ENCODE assay signal across 14 cellular contexts in genomic region chr5:132358760-132359159, GRCh38. TPM values are rescaled to one million over a fixed set of nuclear protein-coding genes. Genes with fewer than 3 reads are reported as not detected.
A peak's percentile ranks its signal among the peaks of the same experiment; 100 is the strongest.
DNase-seq lines count a peak whose midpoint lies in the region; ATAC-seq, FAIRE-seq and TF ChIP-seq lines count a peak whose summit lies in the region.
"Had no signal": no experiment of that assay in that cellular context is flagged by ENCODE, and none has a peak within 500 bp of the region (broad histone marks: within the 10 kb centered on the region; RNA-seq: fewer than 3 reads in every experiment).

No MANE protein-coding gene starts in this region.

- FAIRE-seq in GM12891 (lab: Jason Lieb, UNC), result peak; percentile 26
- no peak for FAIRE-seq in small intestine (lab: Jason Lieb, UNC)
- FAIRE-seq: A204.1 had no signal

- H3K4me3 ChIP-seq in left ventricle myocardium inferior (no peak overlapping the region), hepatocyte (no peak overlapping the region), small intestine (ENCODE audit: low read depth in 1 of 2, low read length in 2 of 2) (no peak overlapping the region), suprapubic skin (no peak overlapping the region)
- H3K4me3 ChIP-seq: BLaER1 treated with 17β-estradiol and CSF1 and Interleukin-3, amounts not matched to agents 10 nM and 100 nM had no signal

- H3K27me3 ChIP-seq in left ventricle myocardium inferior (ENCODE audit: low read depth) (no peaks in the 10 kb centered on the region), hepatocyte (no peaks in the 10 kb centered on the region), small intestine (ENCODE audit: control insufficient read depth in 2 of 2, insufficient read depth in 2 of 2, low read length in 2 of 2) (no peaks in the 10 kb centered on the region), suprapubic skin (no peaks in the 10 kb centered on the region)
- H3K27me3 ChIP-seq: BLaER1 treated with 17β-estradiol and CSF1 and Interleukin-3, amounts not matched to agents 10 nM and 100 nM had no signal

- H3K36me3 ChIP-seq in left ventricle myocardium inferior (no peaks in the 10 kb centered on the region), hepatocyte (replicated peaks; ENCODE audit: insufficient read depth, low read depth) (no peaks in the 10 kb centered on the region), small intestine (ENCODE audit: control insufficient read depth in 2 of 2, insufficient read depth in 2 of 2, low read length in 2 of 2) (no peaks in the 10 kb centered on the region), suprapubic skin (no peaks in the 10 kb centered on the region)
- H3K36me3 ChIP-seq: BLaER1 treated with 17β-estradiol and CSF1 and Interleukin-3, amounts not matched to agents 10 nM and 100 nM had no signal

- intact Hi-C loops in left ventricle myocardium inferior (cut with micrococcal nuclease) (no loop called here), Right ventricle myocardium inferior (cut with DNase I) (loop anchor here (10.0 kb wide), 1 partner anchor 144 kb away; no protein-coding TSS in a partner anchor)

- H2AFZ ChIP-seq in hepatocyte, result no peak overlapping the region

- H3K4me2 ChIP-seq in hepatocyte, result peak overlapping the region; percentile 31

- no peaks in the 10 kb centered on the region for H4K20me1 ChIP-seq in hepatocyte (ENCODE audit: insufficient read depth, poor library complexity, severe bottlenecking)
- H4K20me1 ChIP-seq: BLaER1 treated with 17β-estradiol and CSF1 and Interleukin-3, amounts not matched to agents 10 nM and 100 nM had no signal

- H3K27ac ChIP-seq in left ventricle myocardium inferior (replicated peaks) (peak overlapping the region; percentile 78), hepatocyte (peak overlapping the region; percentile 76), small intestine (ENCODE audit: low read depth in 1 of 2, low read length in 1 of 2) (peak overlapping the region in 1 of 2 donors; percentile 66), suprapubic skin (no peak overlapping the region)
- H3K27ac ChIP-seq: BLaER1 treated with 17β-estradiol and CSF1 and Interleukin-3, amounts not matched to agents 10 nM and 100 nM had no signal

- no peak for TF ChIP-seq POLR2A in GM12891 (IDR thresholded peaks at IDR 0.05; ENCODE audit: low read depth, low read length)
- TF ChIP-seq POLR2A in suprapubic skin (IDR thresholded peaks at IDR 0.05), result no peak

- TF ChIP-seq EP300 in suprapubic skin (IDR thresholded peaks at IDR 0.05), result no peak

- TF ChIP-seq CTCF in left ventricle myocardium inferior (IDR thresholded peaks at IDR 0.05; ENCODE audit: borderline replicate concordance), result no peak
- no peak for TF ChIP-seq CTCF in hepatocyte (IDR thresholded peaks at IDR 0.05; ENCODE audit: poor library complexity)
- TF ChIP-seq CTCF in suprapubic skin (IDR thresholded peaks at IDR 0.05), result no peak

- DNase-seq in left ventricle myocardium inferior (no peak), Right ventricle myocardium inferior (ENCODE audit: missing footprints) (no peak), GM12891 (ENCODE audit: insufficient read length, low spot score) (no peak), hepatocyte (ENCODE audit: low spot score) (no peak), small intestine (peak; percentile 77), suprapubic skin (ENCODE audit: low spot score in 2 of 2) (no peak), DMS 273 treated with DMSO at 0.1 percent for 48 hours (lab: John Stamatoyannopoulos, UW) (no peak), kidney glomerular epithelial cell (lab: John Stamatoyannopoulos, UW) (no peak)
- DNase-seq: CD4-positive, CD25-positive, alpha-beta regulatory T cell; GOT3; H9; IMR-90 had no signal

- no peak for ATAC-seq in Right ventricle myocardium inferior

- peaks cover 54% of the 10 kb centered on the region for H3K4me1 ChIP-seq in left ventricle myocardium inferior
- H3K4me1 ChIP-seq in hepatocyte (ENCODE audit: insufficient read depth), result peaks cover 17% of the 10 kb centered on the region
- peaks cover 0 to 11% of the 10 kb centered on the region in 2 donors for H3K4me1 ChIP-seq in small intestine (ENCODE audit: control insufficient read depth in 2 of 2, insufficient read depth in 1 of 2, low read depth in 1 of 2, low read length in 1 of 2)
- peaks cover 6% of the 10 kb centered on the region for H3K4me1 ChIP-seq in suprapubic skin

- H3K79me2 ChIP-seq in hepatocyte, result no peaks in the 10 kb centered on the region

- no peaks in the 10 kb centered on the region for H3K9me2 ChIP-seq in hepatocyte (replicated peaks; ENCODE audit: insufficient read depth)

- WGBS in hepatocyte (ENCODE audit: low lambda C conversion rate, missing lambda C conversion rate), result 100% methylated on average over 1 of the region's 1 CpG
- WGBS in small intestine, 3 donors, result 14 to 62% (median 31%) methylated on average over 1 of the region's 1 CpG
- 96% methylated on average over 1 of the region's 1 CpG for WGBS in suprapubic skin

- H3K9me3 ChIP-seq in left ventricle myocardium inferior (replicated peaks) (no peaks in the 10 kb centered on the region), hepatocyte (ENCODE audit: low read depth) (no peaks in the 10 kb centered on the region), small intestine (ENCODE audit: control insufficient read depth, low read depth) (no peaks in the 10 kb centered on the region), suprapubic skin (no peaks in the 10 kb centered on the region)
- H3K9me3 ChIP-seq: BLaER1 treated with 17β-estradiol and CSF1 and Interleukin-3, amounts not matched to agents 10 nM and 100 nM had no signal

TF ChIP-seq in GM12891, 5 proteins besides CTCF, POLR2A, EP300 and RAD21:
- TF ChIP-seq POLR2AphosphoS5 (IDR thresholded peaks at IDR 0.05; ENCODE audit: low read depth, low read length) (no peak), PAX5 (IDR thresholded peaks at IDR 0.05; ENCODE audit: insufficient read depth, low read length, severe bottlenecking) (no peak), SPI1 (IDR thresholded peaks at IDR 0.05; ENCODE audit: low read depth, low read length) (no peak), TAF1 (IDR thresholded peaks at IDR 0.05; ENCODE audit: low read depth, low read length) (no peak), POU2F2 (IDR thresholded peaks at IDR 0.05; ENCODE audit: low read depth, low read length) (no peak)

RNA-seq across cellular contexts. Expression of gene SLC22A5, which starts 10.8 kb away (rescaled TPM):
- total RNA-seq in left ventricle myocardium inferior (20.8 TPM), Right ventricle myocardium inferior (22.3 TPM), hepatocyte (16.3 and 20.8 TPM in 2 replicates), suprapubic skin (10 to 100 TPM; 23.2 to 36.6 (median 26.3) TPM)
- 0.33 TPM for polyA plus RNA-seq in GM12891 (2012; ENCODE audit: low read depth, missing spikeins)
- polyA plus RNA-seq in hepatocyte (14.7 and 18.6 TPM in 2 replicates), small intestine (10 to 100 TPM in 2 of 3 donors, 1 to 10 TPM in 1; 9.4 to 22.1 (median 21.6) TPM)
